9 cellular contexts compared by ENCODE assay signal in genomic region chr6:16683524-16684194, GRCh38.
DNase-seq lines count a peak whose midpoint lies in the region; ATAC-seq lines count a peak whose summit lies in the region.
"Had no signal": no experiment of that assay in that cellular context is flagged by ENCODE, and none has a peak within 500 bp of the region (broad histone marks: within the 10 kb centered on the region; RNA-seq: fewer than 3 reads in every experiment).

No MANE protein-coding gene starts in this region.

- no peak for ATAC-seq in activated naive CD8-positive, alpha-beta T cell treated with anti-CD3 and anti-CD28 coated beads, Interleukin-2, amount 10 ng/mL, durations not matched to agents 7 days and 5 days (ENCODE audit: low read depth)
- ATAC-seq in HG03108 (IDR thresholded peaks at IDR 0.05; ENCODE audit: unreplicated experiment) (no peak), GM18502 (IDR thresholded peaks at IDR 0.05; ENCODE audit: poor library complexity, unreplicated experiment) (no peak)

- H3K36me3 Mint-ChIP-seq in activated naive CD4-positive, alpha-beta T cell treated with anti-CD3 and anti-CD28 coated beads, Interleukin-2, amount 50 U/mL, for 24 hours, result peaks cover 27% of the 10 kb centered on the region
- peaks cover 8% of the 10 kb centered on the region for H3K36me3 Mint-ChIP-seq in activated naive CD4-positive, alpha-beta T cell treated with anti-CD3 and anti-CD28 coated beads, Interleukin-2, amount 10 ng/mL, durations not matched to agents 7 days and 5 days
- peaks cover 28% of the 10 kb centered on the region for H3K36me3 Mint-ChIP-seq in activated naive CD8-positive, alpha-beta T cell treated with anti-CD3 and anti-CD28 coated beads, Interleukin-2, amount 10 ng/mL, durations not matched to agents 7 days and 5 days

- DNase-seq in activated naive CD4-positive, alpha-beta T cell treated with anti-CD3 and anti-CD28 coated beads, Interleukin-2, amount 10 ng/mL, durations not matched to agents 7 days and 5 days, result no peak
- no peak for DNase-seq in activated naive CD8-positive, alpha-beta T cell treated with anti-CD3 and anti-CD28 coated beads, Interleukin-2, amount 10 ng/mL, durations not matched to agents 7 days and 5 days
- peak; percentile 86 for DNase-seq in kidney glomerular epithelial cell (lab: John Stamatoyannopoulos, UW)
- DNase-seq in ureter (ENCODE audit: low spot score), result peak; percentile 56
- no peak for DNase-seq in NCI-H2227 treated with DMSO at 0.1 percent for 48 hours (lab: John Stamatoyannopoulos, UW)
- DNase-seq: midbrain had no signal

- CTCF ChIA-PET in activated naive CD4-positive, alpha-beta T cell treated with anti-CD3 and anti-CD28 coated beads, Interleukin-2, amount 10 ng/mL, durations not matched to agents 7 days and 5 days (lab: Charles Lee), result interaction anchor here (1.4 kb wide), 1 partner anchor 80 kb away, joined by 3 read pairs; no protein-coding TSS in a partner anchor

- POLR2A ChIA-PET in activated naive CD8-positive, alpha-beta T cell treated with anti-CD3 and anti-CD28 coated beads, Interleukin-2, amount 10 ng/mL, durations not matched to agents 7 days and 5 days (lab: Charles Lee), result no interaction called here

- no peaks in the 10 kb centered on the region for H3K9me3 Mint-ChIP-seq in activated naive CD4-positive, alpha-beta T cell treated with anti-CD3 and anti-CD28 coated beads, Interleukin-2, amount 50 U/mL, for 24 hours
- H3K9me3 Mint-ChIP-seq in activated naive CD4-positive, alpha-beta T cell treated with anti-CD3 and anti-CD28 coated beads, Interleukin-2, amount 10 ng/mL, durations not matched to agents 7 days and 5 days, result no peaks in the 10 kb centered on the region
- H3K9me3 Mint-ChIP-seq in activated naive CD8-positive, alpha-beta T cell treated with anti-CD3 and anti-CD28 coated beads, Interleukin-2, amount 10 ng/mL, durations not matched to agents 7 days and 5 days, result no peaks in the 10 kb centered on the region

- H3K27me3 Mint-ChIP-seq in activated naive CD4-positive, alpha-beta T cell treated with anti-CD3 and anti-CD28 coated beads, Interleukin-2, amount 50 U/mL, for 24 hours, result no peaks in the 10 kb centered on the region
- H3K27me3 Mint-ChIP-seq in activated naive CD4-positive, alpha-beta T cell treated with anti-CD3 and anti-CD28 coated beads, Interleukin-2, amount 10 ng/mL, durations not matched to agents 7 days and 5 days, result no peaks in the 10 kb centered on the region
- no peaks in the 10 kb centered on the region for H3K27me3 Mint-ChIP-seq in activated naive CD8-positive, alpha-beta T cell treated with anti-CD3 and anti-CD28 coated beads, Interleukin-2, amount 10 ng/mL, durations not matched to agents 7 days and 5 days

- H3K4me1 Mint-ChIP-seq in activated naive CD4-positive, alpha-beta T cell treated with anti-CD3 and anti-CD28 coated beads, Interleukin-2, amount 50 U/mL, for 24 hours, result peaks cover 85% of the 10 kb centered on the region
- peaks cover 28% of the 10 kb centered on the region for H3K4me1 Mint-ChIP-seq in activated naive CD4-positive, alpha-beta T cell treated with anti-CD3 and anti-CD28 coated beads, Interleukin-2, amount 10 ng/mL, durations not matched to agents 7 days and 5 days
- peaks cover 30% of the 10 kb centered on the region for H3K4me1 Mint-ChIP-seq in activated naive CD8-positive, alpha-beta T cell treated with anti-CD3 and anti-CD28 coated beads, Interleukin-2, amount 10 ng/mL, durations not matched to agents 7 days and 5 days

- peak overlapping the region; percentile 90 for H3K27ac Mint-ChIP-seq in activated naive CD4-positive, alpha-beta T cell treated with anti-CD3 and anti-CD28 coated beads, Interleukin-2, amount 50 U/mL, for 24 hours
- H3K27ac Mint-ChIP-seq in activated naive CD4-positive, alpha-beta T cell treated with anti-CD3 and anti-CD28 coated beads, Interleukin-2, amount 10 ng/mL, durations not matched to agents 7 days and 5 days, result no peak overlapping the region
- peak overlapping the region; percentile 19 for H3K27ac Mint-ChIP-seq in activated naive CD8-positive, alpha-beta T cell treated with anti-CD3 and anti-CD28 coated beads, Interleukin-2, amount 10 ng/mL, durations not matched to agents 7 days and 5 days

- H3K4me3 Mint-ChIP-seq in activated naive CD4-positive, alpha-beta T cell treated with anti-CD3 and anti-CD28 coated beads, Interleukin-2, amount 50 U/mL, for 24 hours, result peak overlapping the region; percentile 1
- H3K4me3 Mint-ChIP-seq in activated naive CD4-positive, alpha-beta T cell treated with anti-CD3 and anti-CD28 coated beads, Interleukin-2, amount 10 ng/mL, durations not matched to agents 7 days and 5 days, result no peak overlapping the region
- no peak overlapping the region for H3K4me3 Mint-ChIP-seq in activated naive CD8-positive, alpha-beta T cell treated with anti-CD3 and anti-CD28 coated beads, Interleukin-2, amount 10 ng/mL, durations not matched to agents 7 days and 5 days

Comparison
In these comparisons a context has a peak if more than half of its experiments do, and no peak if none do; other contexts are left out.
1. DNase-seq: peak in kidney glomerular epithelial cell (single experiment) and ureter (single experiment); none in activated naive CD4-positive, alpha-beta T cell treated with anti-CD3 and anti-CD28 coated beads, Interleukin-2, amount 10 ng/mL, durations not matched to agents 7 days and 5 days (single experiment), activated naive CD8-positive, alpha-beta T cell treated with anti-CD3 and anti-CD28 coated beads, Interleukin-2, amount 10 ng/mL, durations not matched to agents 7 days and 5 days (single experiment) and NCI-H2227 treated with DMSO at 0.1 percent for 48 hours (single experiment).